1 cellular context compared by ENCODE assay signal in the genomic region with DNA sequence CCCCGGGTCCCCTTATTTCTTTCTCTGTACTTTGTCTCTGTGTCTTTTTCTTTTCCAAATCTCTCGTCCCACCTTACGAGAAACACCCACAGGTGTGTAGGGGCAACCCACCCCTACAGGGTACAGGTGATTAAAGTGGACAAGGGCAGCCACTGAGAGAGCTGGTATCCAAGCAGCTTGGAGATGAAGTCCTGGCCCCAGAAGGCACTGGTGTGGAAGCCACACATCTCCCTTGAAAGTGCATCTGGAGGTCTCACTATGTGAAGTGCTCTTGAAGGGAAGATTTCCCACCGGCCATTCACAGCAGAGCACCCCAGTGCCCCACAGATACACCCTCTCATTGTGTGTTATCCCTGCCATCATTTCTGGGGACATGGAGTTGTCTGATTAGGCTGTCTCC.
TF ChIP-seq lines count a peak whose summit lies in the region.

No MANE protein-coding gene starts in this region.

TF ChIP-seq in GM23338, 12 proteins besides CTCF, POLR2A, EP300 and RAD21 (continued from another document):
- TF ChIP-seq, protein P1, sequence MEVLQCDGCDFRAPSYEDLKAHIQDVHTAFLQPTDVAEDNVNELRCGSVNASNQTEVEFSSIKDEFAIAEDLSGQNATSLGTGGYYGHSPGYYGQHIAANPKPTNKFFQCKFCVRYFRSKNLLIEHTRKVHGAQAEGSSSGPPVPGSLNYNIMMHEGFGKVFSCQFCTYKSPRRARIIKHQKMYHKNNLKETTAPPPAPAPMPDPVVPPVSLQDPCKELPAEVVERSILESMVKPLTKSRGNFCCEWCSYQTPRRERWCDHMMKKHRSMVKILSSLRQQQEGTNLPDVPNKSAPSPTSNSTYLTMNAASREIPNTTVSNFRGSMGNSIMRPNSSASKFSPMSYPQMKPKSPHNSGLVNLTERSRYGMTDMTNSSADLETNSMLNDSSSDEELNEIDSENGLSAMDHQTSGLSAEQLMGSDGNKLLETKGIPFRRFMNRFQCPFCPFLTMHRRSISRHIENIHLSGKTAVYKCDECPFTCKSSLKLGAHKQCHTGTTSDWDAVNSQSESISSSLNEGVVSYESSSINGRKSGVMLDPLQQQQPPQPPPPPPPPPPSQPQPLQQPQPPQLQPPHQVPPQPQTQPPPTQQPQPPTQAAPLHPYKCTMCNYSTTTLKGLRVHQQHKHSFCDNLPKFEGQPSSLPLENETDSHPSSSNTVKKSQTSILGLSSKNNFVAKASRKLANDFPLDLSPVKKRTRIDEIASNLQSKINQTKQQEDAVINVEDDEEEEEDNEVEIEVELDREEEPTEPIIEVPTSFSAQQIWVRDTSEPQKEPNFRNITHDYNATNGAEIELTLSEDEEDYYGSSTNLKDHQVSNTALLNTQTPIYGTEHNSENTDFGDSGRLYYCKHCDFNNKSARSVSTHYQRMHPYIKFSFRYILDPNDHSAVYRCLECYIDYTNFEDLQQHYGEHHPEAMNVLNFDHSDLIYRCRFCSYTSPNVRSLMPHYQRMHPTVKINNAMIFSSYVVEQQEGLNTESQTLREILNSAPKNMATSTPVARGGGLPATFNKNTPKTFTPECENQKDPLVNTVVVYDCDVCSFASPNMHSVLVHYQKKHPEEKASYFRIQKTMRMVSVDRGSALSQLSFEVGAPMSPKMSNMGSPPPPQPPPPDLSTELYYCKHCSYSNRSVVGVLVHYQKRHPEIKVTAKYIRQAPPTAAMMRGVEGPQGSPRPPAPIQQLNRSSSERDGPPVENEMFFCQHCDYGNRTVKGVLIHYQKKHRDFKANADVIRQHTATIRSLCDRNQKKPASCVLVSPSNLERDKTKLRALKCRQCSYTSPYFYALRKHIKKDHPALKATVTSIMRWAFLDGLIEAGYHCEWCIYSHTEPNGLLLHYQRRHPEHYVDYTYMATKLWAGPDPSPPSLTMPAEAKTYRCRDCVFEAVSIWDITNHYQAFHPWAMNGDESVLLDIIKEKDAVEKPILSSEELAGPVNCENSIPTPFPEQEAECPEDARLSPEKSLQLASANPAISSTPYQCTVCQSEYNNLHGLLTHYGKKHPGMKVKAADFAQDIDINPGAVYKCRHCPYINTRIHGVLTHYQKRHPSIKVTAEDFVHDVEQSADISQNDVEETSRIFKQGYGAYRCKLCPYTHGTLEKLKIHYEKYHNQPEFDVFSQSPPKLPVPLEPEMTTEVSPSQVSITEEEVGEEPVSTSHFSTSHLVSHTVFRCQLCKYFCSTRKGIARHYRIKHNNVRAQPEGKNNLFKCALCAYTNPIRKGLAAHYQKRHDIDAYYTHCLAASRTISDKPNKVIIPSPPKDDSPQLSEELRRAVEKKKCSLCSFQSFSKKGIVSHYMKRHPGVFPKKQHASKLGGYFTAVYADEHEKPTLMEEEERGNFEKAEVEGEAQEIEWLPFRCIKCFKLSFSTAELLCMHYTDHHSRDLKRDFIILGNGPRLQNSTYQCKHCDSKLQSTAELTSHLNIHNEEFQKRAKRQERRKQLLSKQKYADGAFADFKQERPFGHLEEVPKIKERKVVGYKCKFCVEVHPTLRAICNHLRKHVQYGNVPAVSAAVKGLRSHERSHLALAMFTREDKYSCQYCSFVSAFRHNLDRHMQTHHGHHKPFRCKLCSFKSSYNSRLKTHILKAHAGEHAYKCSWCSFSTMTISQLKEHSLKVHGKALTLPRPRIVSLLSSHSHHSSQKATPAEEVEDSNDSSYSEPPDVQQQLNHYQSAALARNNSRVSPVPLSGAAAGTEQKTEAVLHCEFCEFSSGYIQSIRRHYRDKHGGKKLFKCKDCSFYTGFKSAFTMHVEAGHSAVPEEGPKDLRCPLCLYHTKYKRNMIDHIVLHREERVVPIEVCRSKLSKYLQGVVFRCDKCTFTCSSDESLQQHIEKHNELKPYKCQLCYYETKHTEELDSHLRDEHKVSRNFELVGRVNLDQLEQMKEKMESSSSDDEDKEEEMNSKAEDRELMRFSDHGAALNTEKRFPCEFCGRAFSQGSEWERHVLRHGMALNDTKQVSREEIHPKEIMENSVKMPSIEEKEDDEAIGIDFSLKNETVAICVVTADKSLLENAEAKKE (CRISPR knock-in tag; IDR thresholded peaks at IDR 0.05): no peak
- TF ChIP-seq NANOG (IDR thresholded peaks at IDR 0.05; ENCODE audit: borderline replicate concordance) (no peak), ZNF114 (CRISPR knock-in tag; IDR thresholded peaks at IDR 0.05) (no peak), CREB1 (CRISPR knock-in tag; IDR thresholded peaks at IDR 0.05; ENCODE audit: low read depth) (no peak), EZH2 (IDR thresholded peaks at IDR 0.05; ENCODE audit: low read depth, unreplicated experiment) (no peak), ZNF331 (CRISPR knock-in tag; IDR thresholded peaks at IDR 0.05; ENCODE audit: low read depth) (no peak), STAT1 (IDR thresholded peaks at IDR 0.05; ENCODE audit: unreplicated experiment) (no peak)
- TF ChIP-seq, protein P2, sequence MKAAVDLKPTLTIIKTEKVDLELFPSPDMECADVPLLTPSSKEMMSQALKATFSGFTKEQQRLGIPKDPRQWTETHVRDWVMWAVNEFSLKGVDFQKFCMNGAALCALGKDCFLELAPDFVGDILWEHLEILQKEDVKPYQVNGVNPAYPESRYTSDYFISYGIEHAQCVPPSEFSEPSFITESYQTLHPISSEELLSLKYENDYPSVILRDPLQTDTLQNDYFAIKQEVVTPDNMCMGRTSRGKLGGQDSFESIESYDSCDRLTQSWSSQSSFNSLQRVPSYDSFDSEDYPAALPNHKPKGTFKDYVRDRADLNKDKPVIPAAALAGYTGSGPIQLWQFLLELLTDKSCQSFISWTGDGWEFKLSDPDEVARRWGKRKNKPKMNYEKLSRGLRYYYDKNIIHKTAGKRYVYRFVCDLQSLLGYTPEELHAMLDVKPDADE (IDR thresholded peaks at IDR 0.05): no peak
